ENCODE assay signal across 10 cellular contexts in the genomic region with DNA sequence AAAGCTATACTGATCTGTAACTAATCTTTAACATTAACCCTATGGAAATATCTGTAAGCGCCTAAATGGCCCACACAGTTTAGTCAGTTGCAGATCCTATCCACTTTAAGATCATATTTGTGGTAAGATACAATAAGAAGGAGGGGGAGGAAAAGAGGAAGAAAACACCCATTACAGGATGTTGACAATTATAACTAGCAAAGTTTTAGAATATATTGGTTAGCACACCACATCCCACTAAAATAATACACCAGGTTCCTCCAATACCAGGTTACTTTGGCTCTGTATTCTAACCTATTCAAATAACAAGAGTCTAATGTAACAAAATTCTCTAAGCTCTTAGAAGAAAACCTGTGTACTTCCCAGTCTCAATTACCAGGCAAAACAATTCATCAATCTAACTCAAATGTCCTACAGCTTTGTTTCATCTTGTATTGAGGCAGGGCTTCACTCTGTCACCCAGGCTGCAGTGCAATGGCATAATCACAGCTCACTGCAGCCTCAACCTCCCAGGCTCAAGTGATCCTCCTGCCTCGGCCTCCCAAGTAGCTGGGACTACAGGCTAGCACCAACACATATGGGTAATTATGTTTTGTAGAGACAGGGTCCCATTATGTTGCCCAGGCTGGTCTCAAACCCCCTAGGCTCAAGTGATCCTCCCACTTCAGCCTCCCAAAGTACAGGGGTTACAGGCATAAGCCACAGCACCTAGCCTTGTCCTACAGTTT. TPM values are rescaled to one million over a fixed set of nuclear protein-coding genes. Genes with fewer than 3 reads are reported as not detected.
DNase-seq lines count a peak whose midpoint lies in the region; ATAC-seq and TF ChIP-seq lines count a peak whose summit lies in the region.
"Had no signal": no experiment of that assay in that cellular context is flagged by ENCODE, and none has a peak within 500 bp of the region (broad histone marks: within the 10 kb centered on the region; RNA-seq: fewer than 3 reads in every experiment).

No MANE protein-coding gene starts in this region.

- no peak for ATAC-seq in activated T-cell treated with anti-CD3 and anti-CD28 coated beads, Interleukin-2, amount 50 U/mL, for 4 hours
- ATAC-seq in esophagus mucosa: no peak

- intact Hi-C loops in mammary epithelial cell (cut with micrococcal nuclease): no loop called here
- intact Hi-C loops in spleen (cut with DNase I; ENCODE audit: low total_unique reads): loop anchor here (10.0 kb wide), 1 partner anchor 195 kb away; no protein-coding TSS in a partner anchor

- 100% methylated on average over 2 of the region's 2 CpGs for WGBS in mammary epithelial cell (ENCODE audit: low coverage, missing lambda C conversion rate)
- 61 to 71% (median 67%) methylated on average over 2 of the region's 2 CpGs for WGBS in spleen, 5 donors

- H3K4me2 ChIP-seq in mammary epithelial cell (ENCODE audit: insufficient read depth, low read depth, low read length): peak overlapping the region; percentile 75

- TF ChIP-seq POLR2A in spleen (IDR thresholded peaks at IDR 0.05): no peak

- H3K4me3 Mint-ChIP-seq in activated T-cell treated with anti-CD3 and anti-CD28 coated beads, Interleukin-2, amount 50 U/mL, for 4 hours: peak overlapping the region; percentile 46

- no peak overlapping the region for H3K9ac ChIP-seq in mammary epithelial cell (ENCODE audit: insufficient read depth, low read length)

- dilution Hi-C loops in mammary epithelial cell (cut with HindIII; ENCODE audit: low sequenced_read_pairs): no loop called here

- H3K36me3 ChIP-seq in mammary epithelial cell (ENCODE audit: insufficient read depth, low read length) (peaks cover 14% of the 10 kb centered on the region), spleen (peaks cover 0 to 9% (median 0%) of the 10 kb centered on the region in 6 donors)
- H3K36me3 ChIP-seq: ovary had no signal

- H3K4me1 ChIP-seq in mammary epithelial cell (ENCODE audit: insufficient read depth, low read length) (peaks cover 13% of the 10 kb centered on the region), spleen (peaks cover 26 to 61% (median 51%) of the 10 kb centered on the region in 6 donors)

- H2AFZ ChIP-seq in mammary epithelial cell (ENCODE audit: low read depth, low read length): no peak overlapping the region

- DNase-seq in activated T-cell treated with anti-CD3 and anti-CD28 coated beads, Interleukin-2, amount 50 U/mL, for 4 hours: no peak
- DNase-seq in activated T-cell treated with anti-CD3 and anti-CD28 coated beads for 4 hours (no peak), OCI-M1 (lab: John Stamatoyannopoulos, UW) (peak; percentile 45), mammary epithelial cell (no peak), spleen (no peak), mesenteric fat pad (ENCODE audit: low spot score) (no peak)
- no peak for DNase-seq in stimulated activated naive CD4-positive, alpha-beta T cell treated with Interleukin-2 at 50 U/mL for 16 hours (lab: John Stamatoyannopoulos, UW)
- DNase-seq: NCI-H226, ovary had no signal

- no peaks in the 10 kb centered on the region for H4K20me1 ChIP-seq in mammary epithelial cell (ENCODE audit: insufficient read depth, low read length)

- CTCF ChIA-PET in mammary epithelial cell (lab: Charles Lee; ENCODE audit: low non-redundant PET): no interaction called here

- H3K27me3 ChIP-seq in mammary epithelial cell (ENCODE audit: insufficient read depth, low read length) (no peaks in the 10 kb centered on the region), spleen (replicated peaks in 1 of 7) (no peaks in the 10 kb centered on the region)
- H3K27me3 ChIP-seq: ovary had no signal

- H3K36me3 Mint-ChIP-seq in activated T-cell treated with anti-CD3 and anti-CD28 coated beads, Interleukin-2, amount 50 U/mL, for 4 hours (ENCODE audit: insufficient read depth): peaks cover 14% of the 10 kb centered on the region

- H3K4me3 ChIP-seq in mammary epithelial cell (replicated peaks in 1 of 3; ENCODE audit: insufficient read depth in 1 of 3, low read depth in 2 of 3, low read length in 3 of 3): no peak overlapping the region
- peak overlapping the region in 1 of 8 donors; percentile 38 for H3K4me3 ChIP-seq in spleen
- H3K4me3 ChIP-seq: ovary had no signal

- TF ChIP-seq CTCF in mammary epithelial cell (conservative IDR thresholded peaks at IDR 0.05 in 1 of 2, IDR thresholded peaks at IDR 0.05 in 1 of 2; ENCODE audit: extremely low read depth in 1 of 2, insufficient read depth in 1 of 2, low read depth in 1 of 2, low read length in 2 of 2): no peak
- TF ChIP-seq CTCF in spleen (IDR thresholded peaks at IDR 0.05 in 8 of 11, conservative IDR thresholded peaks at IDR 0.05 in 3 of 11): no peak

- H3K27ac ChIP-seq in mammary epithelial cell (ENCODE audit: insufficient read depth, low read depth, low read length) (no peak overlapping the region), spleen (peak overlapping the region in 7 of 8 donors; percentile 40 to 86 (median 68))
- H3K27ac ChIP-seq: ovary had no signal

- peaks cover 4% of the 10 kb centered on the region for H3K9me3 Mint-ChIP-seq in activated T-cell treated with anti-CD3 and anti-CD28 coated beads, Interleukin-2, amount 50 U/mL, for 4 hours

- H3K27me3 Mint-ChIP-seq in activated T-cell treated with anti-CD3 and anti-CD28 coated beads, Interleukin-2, amount 50 U/mL, for 4 hours (ENCODE audit: low read depth): no peaks in the 10 kb centered on the region

- in situ Hi-C loops in mammary epithelial cell (cut with MboI; ENCODE audit: low sequenced_read_pairs in 2 of 2): no loop called here

- no peaks in the 10 kb centered on the region for H3K9me3 ChIP-seq in mammary epithelial cell (replicated peaks; ENCODE audit: insufficient read depth, low read length)
- H3K9me3 ChIP-seq in spleen: peaks cover 0 to 11% (median 3%) of the 10 kb centered on the region in 8 donors
- H3K9me3 ChIP-seq: ovary had no signal

- H3K4me1 Mint-ChIP-seq in activated T-cell treated with anti-CD3 and anti-CD28 coated beads, Interleukin-2, amount 50 U/mL, for 4 hours (ENCODE audit: low read depth): peaks cover 66% of the 10 kb centered on the region

- H3K79me2 ChIP-seq in mammary epithelial cell (ENCODE audit: insufficient read depth, low read length): peaks cover 93% of the 10 kb centered on the region

- BruUV-seq in mammary epithelial cell (replicated peaks; lab: Mats Ljungman, UMichigan): no TSS peak

RNA-seq across cellular contexts. Expression of a gene that starts 4.2 kb away (rescaled TPM):
- 10 to 100 TPM; 31.0 to 35.4 (median 31.9) TPM for total RNA-seq in activated T-cell treated with anti-CD3 and anti-CD28 coated beads, Interleukin-2, amount 50 U/mL, for 4 hours
- 100 to 1,000 TPM in 1 of 2 donors, 10 to 100 TPM in 1; 95.4 to 123 TPM for total RNA-seq in mammary epithelial cell
- polyA plus RNA-seq in mammary epithelial cell: 25.0 TPM
- polyA minus RNA-seq in mammary epithelial cell: 68.6 TPM
- 10 to 100 TPM; 36.2 to 62.3 (median 46.8) TPM for total RNA-seq in spleen
- 1 to 10 TPM; 5.7 to 9.7 (median 6.6) TPM for polyA plus RNA-seq in spleen
- total RNA-seq in esophagus mucosa: 17.3 TPM
- 29.2 TPM for total RNA-seq in mesenteric fat pad
